ENCODE assay signal across 11 cellular contexts in genomic region chr10:61995093-61995492, GRCh38.
DNase-seq lines count a peak whose midpoint lies in the region; ATAC-seq and TF ChIP-seq lines count a peak whose summit lies in the region.
"Had no signal": no experiment of that assay in that cellular context is flagged by ENCODE, and none has a peak within 500 bp of the region (broad histone marks: within the 10 kb centered on the region; RNA-seq: fewer than 3 reads in every experiment).

No MANE protein-coding gene starts in this region.

- ATAC-seq in RWPE2 (ENCODE audit: low read depth) = no peak
- ATAC-seq in stimulated activated effector memory CD8-positive, alpha-beta T cell treated with anti-CD3 and anti-CD28 coated beads, Interleukin-12 subunit alpha, Interleukin-12 subunit beta, amount 100 ng/mL, for 72 hours = no peak

- H3K9me3 ChIP-seq in RWPE2 (ENCODE audit: severe bottlenecking) (no peaks in the 10 kb centered on the region), hepatocyte (ENCODE audit: low read depth) (no peaks in the 10 kb centered on the region)

- CTCF ChIA-PET in Calu3 (lab: Charles Lee) = interaction anchor here (1.0 kb wide), 1 partner anchor 44 kb away, joined by 3 read pairs; no protein-coding TSS in a partner anchor

- H3K27me3 ChIP-seq in RWPE2 (ENCODE audit: insufficient read depth, poor library complexity, severe bottlenecking) (no peaks in the 10 kb centered on the region), hepatocyte (no peaks in the 10 kb centered on the region)

- no peak overlapping the region for H2AFZ ChIP-seq in hepatocyte

- DNase-seq in Calu3 = no peak
- DNase-seq in RWPE2 (ENCODE audit: low spot score) = no peak
- DNase-seq in hepatocyte (ENCODE audit: low spot score) = no peak
- DNase-seq in stimulated activated effector memory CD8-positive, alpha-beta T cell treated with anti-CD3 and anti-CD28 coated beads, Interleukin-12 subunit alpha, Interleukin-12 subunit beta, amount 100 ng/mL, for 72 hours (ENCODE audit: low spot score in 2 of 2) = no peak
- DNase-seq in 8988T = no peak
- no peak for DNase-seq in amniotic stem cell (lab: John Stamatoyannopoulos, UW)
- no peak for DNase-seq in activated CD4-positive, CD25-positive, alpha-beta regulatory T cell (lab: John Stamatoyannopoulos, UW)
- DNase-seq: activated gamma-delta T cell, cerebellar nuclear complex, NCI-H187 treated with DMSO at 0.1 percent for 48 hours, SIG-M5 had no signal

- intact Hi-C loops in Calu3 (cut with micrococcal nuclease; ENCODE audit: unreplicated experiment) = no loop called here

- peaks cover 93% of the 10 kb centered on the region for H3K79me2 ChIP-seq in hepatocyte

- TF ChIP-seq CTCF in Calu3 (IDR thresholded peaks at IDR 0.05; ENCODE audit: unreplicated experiment) (no peak), RWPE2 (IDR thresholded peaks at IDR 0.05; ENCODE audit: poor library complexity, severe bottlenecking) (no peak), hepatocyte (IDR thresholded peaks at IDR 0.05; ENCODE audit: poor library complexity) (no peak)

- H3K9me2 ChIP-seq in hepatocyte (replicated peaks; ENCODE audit: insufficient read depth) = no peaks in the 10 kb centered on the region

- H3K27ac Mint-ChIP-seq in Calu3 (ENCODE audit: unreplicated experiment) = peak overlapping the region; percentile 30
- H3K27ac Mint-ChIP-seq in stimulated activated effector memory CD8-positive, alpha-beta T cell treated with anti-CD3 and anti-CD28 coated beads, Interleukin-12 subunit alpha, Interleukin-12 subunit beta, amount 100 ng/mL, for 72 hours = peak overlapping the region; percentile 95

- H3K36me3 ChIP-seq in RWPE2 (ENCODE audit: low read depth) = no peaks in the 10 kb centered on the region
- no peaks in the 10 kb centered on the region for H3K36me3 ChIP-seq in hepatocyte (replicated peaks; ENCODE audit: insufficient read depth, low read depth)

- H3K4me3 Mint-ChIP-seq in Calu3 (ENCODE audit: low read depth, unreplicated experiment) = no peak overlapping the region
- H3K4me3 Mint-ChIP-seq in stimulated activated effector memory CD8-positive, alpha-beta T cell treated with anti-CD3 and anti-CD28 coated beads, Interleukin-12 subunit alpha, Interleukin-12 subunit beta, amount 100 ng/mL, for 72 hours = no peak overlapping the region

- 50% methylated on average over 3 of the region's 3 CpGs for WGBS in hepatocyte (ENCODE audit: low lambda C conversion rate, missing lambda C conversion rate)

- H3K27ac ChIP-seq in RWPE2 (ENCODE audit: poor library complexity, severe bottlenecking) (peak overlapping the region; percentile 80), hepatocyte (peak overlapping the region; percentile 84)

- no peaks in the 10 kb centered on the region for H3K27me3 Mint-ChIP-seq in Calu3 (ENCODE audit: unreplicated experiment)

- H4K20me1 ChIP-seq in hepatocyte (ENCODE audit: insufficient read depth, poor library complexity, severe bottlenecking) = no peaks in the 10 kb centered on the region

- no peaks in the 10 kb centered on the region for H3K9me3 Mint-ChIP-seq in Calu3 (ENCODE audit: low read depth, unreplicated experiment)
- H3K9me3 Mint-ChIP-seq in stimulated activated effector memory CD8-positive, alpha-beta T cell treated with anti-CD3 and anti-CD28 coated beads, Interleukin-12 subunit alpha, Interleukin-12 subunit beta, amount 100 ng/mL, for 72 hours = no peaks in the 10 kb centered on the region

- H3K4me2 ChIP-seq in hepatocyte = peak overlapping the region; percentile 42

- BruUV-seq in Calu3 (replicated peaks; lab: Mats Ljungman, UMichigan) = no TSS peak

- H3K4me3 ChIP-seq in RWPE2 (ENCODE audit: severe bottlenecking) (no peak overlapping the region), hepatocyte (no peak overlapping the region)

- H3K4me1 Mint-ChIP-seq in Calu3 (ENCODE audit: low read depth, unreplicated experiment) = peaks cover 41% of the 10 kb centered on the region
- peaks cover 69% of the 10 kb centered on the region for H3K4me1 Mint-ChIP-seq in stimulated activated effector memory CD8-positive, alpha-beta T cell treated with anti-CD3 and anti-CD28 coated beads, Interleukin-12 subunit alpha, Interleukin-12 subunit beta, amount 100 ng/mL, for 72 hours

- H3K36me3 Mint-ChIP-seq in Calu3 (ENCODE audit: insufficient read depth, unreplicated experiment) = peaks cover 8% of the 10 kb centered on the region
- H3K36me3 Mint-ChIP-seq in stimulated activated effector memory CD8-positive, alpha-beta T cell treated with anti-CD3 and anti-CD28 coated beads, Interleukin-12 subunit alpha, Interleukin-12 subunit beta, amount 100 ng/mL, for 72 hours = peaks cover 46% of the 10 kb centered on the region

- H3K4me1 ChIP-seq in RWPE2 (ENCODE audit: insufficient read depth, poor library complexity, severe bottlenecking) = peaks cover 29% of the 10 kb centered on the region
- H3K4me1 ChIP-seq in hepatocyte (ENCODE audit: insufficient read depth) = peaks cover 35% of the 10 kb centered on the region
